Comparison of ENCODE assay signal across 10 cellular contexts in the genomic region with DNA sequence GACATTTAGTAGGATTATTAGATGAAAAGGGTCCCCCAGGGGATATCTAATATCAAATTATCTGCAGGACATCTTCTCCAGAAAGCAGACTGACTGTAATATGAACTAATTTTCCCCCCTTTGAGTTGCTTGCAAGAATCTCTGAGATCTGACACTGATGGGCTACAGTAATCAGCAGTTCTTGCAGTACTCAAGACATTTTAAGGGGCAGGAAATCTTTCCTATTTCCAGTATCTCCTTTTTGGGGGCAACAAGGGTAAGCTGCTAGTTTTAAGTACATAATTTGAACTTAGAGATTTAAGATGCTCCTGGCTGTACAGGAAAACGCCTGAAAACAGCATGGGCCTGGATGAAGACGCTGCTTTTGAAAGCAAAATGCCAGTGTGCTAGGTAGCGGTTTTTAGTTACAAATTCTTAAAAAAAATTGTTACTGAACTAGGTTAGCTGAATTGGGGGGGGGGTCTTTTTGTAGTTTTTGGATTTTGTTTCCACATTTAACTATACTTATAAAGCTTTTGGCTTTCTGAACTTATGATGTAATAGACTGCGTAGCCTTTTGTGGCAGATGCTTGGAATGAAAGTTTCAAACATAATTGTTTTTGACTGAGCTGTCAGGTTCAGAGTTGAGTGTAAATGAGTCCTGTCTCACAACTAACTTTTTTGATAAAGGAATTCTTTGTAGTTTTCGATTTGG. TPM values are rescaled to one million over a fixed set of nuclear protein-coding genes. Genes with fewer than 3 reads are reported as not detected.
DNase-seq lines count a peak whose midpoint lies in the region; ATAC-seq and TF ChIP-seq lines count a peak whose summit lies in the region.
"Had no signal": no experiment of that assay in that cellular context is flagged by ENCODE, and none has a peak within 500 bp of the region (broad histone marks: within the 10 kb centered on the region; RNA-seq: fewer than 3 reads in every experiment).

No MANE protein-coding gene starts in this region.

- no TSS peak for BruUV-seq in HCT116 (replicated peaks; lab: Mats Ljungman, UMichigan)

- no peaks in the 10 kb centered on the region for H4K20me1 ChIP-seq in HCT116 (ENCODE audit: insufficient read depth)

- H3K4me2 ChIP-seq in HCT116 (ENCODE audit: low read length) (peak overlapping the region; percentile 89), skeletal muscle satellite cell (ENCODE audit: low read length) (peak overlapping the region; percentile 88)

- intact Hi-C loops in HCT116 (cut with micrococcal nuclease) (loop anchor here (2.0 to 5.0 kb wide), 2 partner anchors 128 to 283 kb away; no protein-coding TSS in a partner anchor), CD14-positive monocyte (cut with micrococcal nuclease) (loop anchor here (5.0 to 10.0 kb wide), 2 partner anchors 328 to 331 kb away; partner anchors contain the start of gene RTRAF (in 1 of the 2))

- peaks cover 0 to 4% (median 0%) of the 10 kb centered on the region in 7 donors for H3K9me3 Mint-ChIP-seq in CD14-positive monocyte

- TF ChIP-seq RAD21 in HCT116 (IDR thresholded peaks at IDR 0.05; ENCODE audit: low read depth): no peak

- no peak overlapping the region for H3K27ac Mint-ChIP-seq in CD14-positive monocyte

- no peak for TF ChIP-seq CTCF in HCT116 (IDR thresholded peaks at IDR 0.05 in 2 of 3, conservative IDR thresholded peaks at IDR 0.05 in 1 of 3; ENCODE audit: borderline replicate concordance in 1 of 3, insufficient read depth in 1 of 3, low read depth in 2 of 3, low read length in 2 of 3)
- TF ChIP-seq CTCF in fibroblast of villous mesenchyme (IDR thresholded peaks at IDR 0.05; ENCODE audit: insufficient read depth, low read depth, low read length): no peak
- TF ChIP-seq CTCF in CD14-positive monocyte (IDR thresholded peaks at IDR 0.05): no peak

- H3K79me2 ChIP-seq in HCT116 (ENCODE audit: insufficient read depth, low read length): peaks cover 18% of the 10 kb centered on the region

- no peaks in the 10 kb centered on the region for H3K36me3 Mint-ChIP-seq in CD14-positive monocyte

- CTCF ChIA-PET in HCT116 (lab: Charles Lee): interaction anchor here (1.1 to 2.8 kb wide), 2 partner anchors 122 to 371 kb away, joined by 3 to 13 read pairs; no protein-coding TSS in a partner anchor

- H3K4me1 ChIP-seq in HCT116 (ENCODE audit: control insufficient read depth in 1 of 2, insufficient read depth in 2 of 2, low read length in 2 of 2) (peaks cover 13 to 28% of the 10 kb centered on the region in 2 experiments), skeletal muscle satellite cell (ENCODE audit: control insufficient read depth, insufficient read depth, low read length) (peaks cover 44% of the 10 kb centered on the region)

- H3K4me3 Mint-ChIP-seq in CD14-positive monocyte: peak overlapping the region in 1 of 2 donors; percentile 26

- ATAC-seq in HCT116: no peak
- ATAC-seq in GM18858 (IDR thresholded peaks at IDR 0.05; ENCODE audit: unreplicated experiment): no peak

- H3K27ac ChIP-seq in HCT116 (ENCODE audit: low read depth, low read length) (no peak overlapping the region), SK-N-MC (peak overlapping the region; percentile 97)
- H3K27ac ChIP-seq: neutrophil had no signal

- H3K27me3 Mint-ChIP-seq in CD14-positive monocyte (ENCODE audit: low read depth in 3 of 3): peaks cover 22 to 33% (median 30%) of the 10 kb centered on the region in 3 donors

- no peak overlapping the region for H3K4me3 ChIP-seq in HCT116 (replicated peaks in 1 of 2; ENCODE audit: low read depth in 1 of 2, low read length in 2 of 2)
- H3K4me3 ChIP-seq in SK-N-MC: peak overlapping the region; percentile 95
- H3K4me3 ChIP-seq in fibroblast of villous mesenchyme (ENCODE audit: low read depth, low read length): peak overlapping the region; percentile 98
- peak overlapping the region; percentile 98 for H3K4me3 ChIP-seq in skeletal muscle satellite cell (ENCODE audit: low read length)

- peaks cover 23% of the 10 kb centered on the region for H3K4me1 Mint-ChIP-seq in CD14-positive monocyte

- DNase-seq in HCT116 (ENCODE audit: low read depth, low spot score) (no peak), SK-N-MC (ENCODE audit: low read depth, low spot score) (no peak), fibroblast of villous mesenchyme (ENCODE audit: low read depth) (no peak), HK-2 (ENCODE audit: unreplicated experiment) (no peak), CD14-positive monocyte (ENCODE audit: low spot score) (no peak)
- DNase-seq in activated naive CD4-positive, alpha-beta T cell treated with Interleukin-2 at 50 U/mL for 16 hours: no peak
- DNase-seq: activated CD4-positive, alpha-beta T cell treated with anti-CD3 and anti-CD28 coated beads, Interleukin-2, amount 50 U/mL, for 48 hours had no signal

- RAD21 ChIA-PET in HCT116 (lab: Charles Lee; ENCODE audit: low non-redundant PET in 1 of 2, low total read pairs in 2 of 2, uncharacterized antibody in 2 of 2, unreplicated experiment in 2 of 2): no interaction called here

- H3K9ac ChIP-seq in HCT116 (ENCODE audit: low read length) (no peak overlapping the region), SK-N-MC (ENCODE audit: insufficient read length) (peak overlapping the region; percentile 86), skeletal muscle satellite cell (ENCODE audit: low read depth, low read length) (peak overlapping the region; percentile 99)

- POLR2A ChIA-PET in HCT116 (lab: Charles Lee): no interaction called here

- H3K27me3 ChIP-seq in HCT116 (ENCODE audit: insufficient read depth, low read length) (no peaks in the 10 kb centered on the region), skeletal muscle satellite cell (ENCODE audit: control insufficient read depth, insufficient read depth, low read length) (no peaks in the 10 kb centered on the region)

- H3K9me3 ChIP-seq in HCT116 (ENCODE audit: control insufficient read depth in 1 of 2, insufficient read depth in 1 of 2, low read depth in 1 of 2, low read length in 2 of 2) (no peaks in the 10 kb centered on the region), SK-N-MC (ENCODE audit: low read depth, low read length) (no peaks in the 10 kb centered on the region), skeletal muscle satellite cell (replicated peaks; ENCODE audit: low read length) (no peaks in the 10 kb centered on the region)
- H3K9me3 ChIP-seq: neutrophil had no signal

- no peak overlapping the region for H2AFZ ChIP-seq in HCT116 (ENCODE audit: low read depth, low read length, poor library complexity, severe bottlenecking)

- H3K9me2 ChIP-seq in HCT116 (ENCODE audit: insufficient read depth): no peaks in the 10 kb centered on the region

- H3K36me3 ChIP-seq in HCT116 (ENCODE audit: control insufficient read depth in 1 of 2, insufficient read depth in 2 of 2, low read length in 2 of 2) (no peaks in the 10 kb centered on the region), SK-N-MC (ENCODE audit: insufficient read depth, low read length) (no peaks in the 10 kb centered on the region), skeletal muscle satellite cell (ENCODE audit: insufficient read depth, low read length) (peaks cover 50% of the 10 kb centered on the region)
- H3K36me3 ChIP-seq: neutrophil had no signal

- TF ChIP-seq POLR2A in HCT116 (IDR thresholded peaks at IDR 0.05; ENCODE audit: borderline replicate concordance, extremely low read depth, insufficient read depth, insufficient read length): no peak

TF ChIP-seq in HCT116, 20 proteins besides CTCF, POLR2A, EP300 and RAD21:
- TF ChIP-seq, protein P1, sequence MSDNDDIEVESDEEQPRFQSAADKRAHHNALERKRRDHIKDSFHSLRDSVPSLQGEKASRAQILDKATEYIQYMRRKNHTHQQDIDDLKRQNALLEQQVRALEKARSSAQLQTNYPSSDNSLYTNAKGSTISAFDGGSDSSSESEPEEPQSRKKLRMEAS (IDR thresholded peaks at IDR 0.05): no peak
- TF ChIP-seq CEBPB (IDR thresholded peaks at IDR 0.05; ENCODE audit: low read depth) (no peak), ZFX (IDR thresholded peaks at IDR 0.05) (no peak), EZH2 (IDR thresholded peaks at IDR 0.05) (no peak)

RNA-seq across cellular contexts. Expression of gene FRMD6, which starts 2.3 kb away (rescaled TPM):
- total RNA-seq in HCT116 (2021; ENCODE audit: unreplicated experiment): 11.4 TPM
- 3.4 and 4.5 TPM in 2 replicates for polyA plus RNA-seq in HCT116 (2012)
- total RNA-seq in fibroblast of villous mesenchyme: 475 and 524 TPM in 2 replicates
- total RNA-seq in skeletal muscle satellite cell (2012; rRNA removed): 148 and 178 TPM in 2 replicates
- under 1 TPM; 0.12 to 0.25 TPM for polyA plus RNA-seq in CD14-positive monocyte

Comparison
In these comparisons a context has a peak if more than half of its experiments do, and no peak if none do; other contexts are left out.
1. H3K4me3 ChIP-seq: peak in SK-N-MC (single experiment), fibroblast of villous mesenchyme (single experiment) and skeletal muscle satellite cell (single experiment); none in HCT116 (0 of 2).
2. RNA of gene FRMD6, which starts 2.3 kb away (total RNA-seq): 475 to 524 TPM in fibroblast of villous mesenchyme; 11.4 TPM in HCT116 (single experiment); every median in the first group is over 10 times any median in the second.